In the genomic region with DNA sequence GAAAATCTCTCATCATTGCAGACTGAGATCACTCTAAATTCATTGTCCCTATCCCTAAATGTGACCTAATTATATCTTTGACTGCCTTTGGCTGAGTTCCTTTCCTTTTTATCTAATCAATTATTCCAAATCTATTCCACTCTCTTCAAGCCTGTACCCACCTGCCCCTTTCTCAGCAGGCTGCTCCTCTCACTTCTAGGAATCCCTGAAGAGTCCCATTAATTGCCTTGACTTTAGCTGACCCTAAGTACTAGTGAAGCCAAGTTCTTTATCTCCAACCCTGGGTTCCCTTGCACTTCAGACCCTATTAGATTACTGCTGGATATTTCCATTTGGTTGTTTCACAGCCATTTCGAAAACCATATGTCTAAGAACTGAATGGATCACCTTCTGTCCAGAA, we compare ENCODE assay signal across 8 cellular contexts.
"Had no signal": no experiment of that assay in that cellular context is flagged by ENCODE, and none has a peak within 500 bp of the region (broad histone marks: within the 10 kb centered on the region; RNA-seq: fewer than 3 reads in every experiment).

No MANE protein-coding gene starts in this region.

- H3K9ac ChIP-seq: GM23248 had no signal

- H3K27ac ChIP-seq: GM23248 had no signal

- ATAC-seq: HCT116, K562 had no signal

- H3K9me3 ChIP-seq: HAP-1 had no signal

- H3K36me3 ChIP-seq: HAP-1 had no signal

- H2AFZ ChIP-seq: GM23248 had no signal

- H3K4me3 ChIP-seq: GM23248, HAP-1, K562 had no signal

- DNase-seq: GM23248, GOT3, H7, IMR-90, KG1 had no signal
